In the genomic region with DNA sequence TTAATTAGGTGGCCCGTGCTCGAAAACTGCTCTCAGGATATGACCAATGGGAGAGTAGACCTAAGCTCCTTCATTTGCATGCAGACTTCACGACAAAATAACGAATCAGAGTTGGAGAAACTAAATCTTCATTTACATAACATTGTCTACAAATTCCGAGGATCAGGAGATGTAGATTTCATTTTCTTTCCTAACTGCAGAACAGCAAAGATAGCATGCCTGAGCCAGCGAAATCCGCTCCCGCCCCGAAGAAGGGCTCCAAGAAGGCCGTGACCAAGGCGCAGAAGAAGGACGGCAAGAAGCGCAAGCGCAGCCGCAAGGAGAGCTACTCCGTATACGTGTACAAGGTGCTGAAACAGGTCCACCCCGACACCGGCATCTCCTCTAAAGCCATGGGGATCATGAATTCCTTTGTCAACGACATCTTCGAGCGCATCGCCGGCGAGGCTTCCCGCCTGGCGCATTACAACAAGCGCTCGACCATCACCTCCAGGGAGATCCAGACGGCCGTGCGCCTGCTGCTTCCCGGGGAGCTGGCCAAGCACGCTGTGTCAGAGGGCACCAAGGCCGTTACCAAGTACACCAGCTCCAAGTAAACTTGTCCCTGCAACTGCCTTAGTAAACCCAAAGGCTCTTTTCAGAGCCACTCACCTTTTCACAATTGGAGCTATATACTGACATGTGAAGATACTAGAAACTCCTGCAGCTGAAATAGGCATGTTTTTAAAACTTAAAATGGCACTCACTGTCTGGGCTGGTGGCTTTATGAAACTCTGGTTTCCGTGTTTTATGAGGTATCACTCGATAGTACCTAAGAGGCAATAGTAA, we compare ENCODE assay signal across 8 cellular contexts.
A peak's percentile ranks its signal among the peaks of the same experiment; 100 is the strongest.
DNase-seq lines count a peak whose midpoint lies in the region; ATAC-seq, FAIRE-seq and TF ChIP-seq lines count a peak whose summit lies in the region.

No MANE protein-coding gene starts in this region.

- H3K36me3 ChIP-seq in BLaER1 treated with 17β-estradiol and CSF1 and Interleukin-3, amounts not matched to agents 10 nM and 100 nM, result no peaks in the 10 kb centered on the region
- H3K36me3 ChIP-seq in GM23338 (ENCODE audit: insufficient read depth), result no peaks in the 10 kb centered on the region
- no peaks in the 10 kb centered on the region for H3K36me3 ChIP-seq in GM12878 (ENCODE audit: control insufficient read depth in 2 of 2, insufficient read depth in 2 of 2, low read length in 1 of 2)
- no peaks in the 10 kb centered on the region for H3K36me3 ChIP-seq in right atrium auricular region

- DNase-seq in GM23338 (ENCODE audit: low spot score) (peak; percentile 92), GM12878 (ENCODE audit: low read depth, low spot score) (peak; percentile 84), right atrium auricular region (ENCODE audit: low spot score) (peak; percentile 82), posterior cingulate gyrus (peak; percentile 40 to 94 (median 65)), NCI-H345 (lab: John Stamatoyannopoulos, UW) (no peak)

- peak; percentile 54 for FAIRE-seq in GM12878 (lab: Jason Lieb, UNC)

- H3K27me3 ChIP-seq in BLaER1 treated with 17β-estradiol and CSF1 and Interleukin-3, amounts not matched to agents 10 nM and 100 nM, result peaks cover 41 to 55% (median 47%) of the 10 kb centered on the region in 11 experiments
- H3K27me3 ChIP-seq in GM23338 (ENCODE audit: insufficient read depth) (no peaks in the 10 kb centered on the region), GM12878 (replicated peaks in 1 of 2; ENCODE audit: control insufficient read depth in 2 of 2, insufficient read depth in 2 of 2, low read length in 1 of 2) (no peaks in the 10 kb centered on the region), right atrium auricular region (no peaks in the 10 kb centered on the region)

- peak overlapping the region in 6 of 11 experiments; percentile 18 to 53 (median 36); a peak in 7 of 22 replicates for H3K27ac ChIP-seq in BLaER1 treated with 17β-estradiol and CSF1 and Interleukin-3, amounts not matched to agents 10 nM and 100 nM
- H3K27ac ChIP-seq in GM23338 (ENCODE audit: low read depth) (peak overlapping the region; percentile 85), GM12878 (ENCODE audit: control insufficient read depth, insufficient read depth) (peak overlapping the region; percentile 78), right atrium auricular region (peak overlapping the region; percentile 81)

- no peak overlapping the region for H2AFZ ChIP-seq in GM23338
- H2AFZ ChIP-seq in GM12878 (ENCODE audit: control insufficient read depth, low read depth, low read length), result peak overlapping the region; percentile 79

- peak overlapping the region; percentile 57 to 82 (median 73) for H3K4me2 ChIP-seq in BLaER1 treated with 17β-estradiol and CSF1 and Interleukin-3, amounts not matched to agents 10 nM and 100 nM
- H3K4me2 ChIP-seq in GM23338 (peak overlapping the region; percentile 90), GM12878 (ENCODE audit: control insufficient read depth, insufficient read depth) (peak overlapping the region; percentile 92)

- H3K9me2 ChIP-seq in GM23338 (ENCODE audit: insufficient read depth), result no peaks in the 10 kb centered on the region

- H3K9ac ChIP-seq in BLaER1 treated with 17β-estradiol and CSF1 and Interleukin-3, amounts not matched to agents 10 nM and 100 nM, result peak overlapping the region in 10 of 11 experiments; percentile 6 to 57 (median 44); a peak in 16 of 22 replicates
- H3K9ac ChIP-seq in GM12878 (ENCODE audit: control insufficient read depth, insufficient read depth, low read length), result peak overlapping the region; percentile 65

- peaks cover 10% of the 10 kb centered on the region for H3F3A ChIP-seq in GM23338 (replicated peaks; ENCODE audit: low read depth)

- H3K4me3 Mint-ChIP-seq in GM23338, result peak overlapping the region; percentile 90

- H3K36me3 Mint-ChIP-seq in GM23338 (ENCODE audit: low read depth), result no peaks in the 10 kb centered on the region

- CTCF ChIA-PET in GM12878 (lab: Yijun Ruan, JAX), result interaction anchor here (0.7 to 2.2 kb wide), 9 partner anchors 8 to 118 kb away, joined by 3 to 14 read pairs (median 4); a partner anchor contains a TSS

- RAD21 ChIA-PET in GM12878 (lab: Charles Lee; ENCODE audit: unreplicated experiment), result interaction anchor here (0.6 to 3.4 kb wide), 8 partner anchors 10 to 385 kb away, joined by 3 to 23 read pairs (median 4); a partner anchor contains a TSS

- BruUV-seq in GM12878 (replicated peaks; lab: Mats Ljungman, UMichigan), result TSS peak; percentile 100

- peak; percentile 85 for TF ChIP-seq POLR2A in GM12878 (IDR thresholded peaks at IDR 0.05; ENCODE audit: low read depth, low read length)

- peaks cover 0 to 31% (median 0%) of the 10 kb centered on the region in 11 experiments; a peak in 3 of 22 replicates for H4K20me1 ChIP-seq in BLaER1 treated with 17β-estradiol and CSF1 and Interleukin-3, amounts not matched to agents 10 nM and 100 nM
- H4K20me1 ChIP-seq in GM23338 (replicated peaks; ENCODE audit: insufficient read depth) (no peaks in the 10 kb centered on the region), GM12878 (ENCODE audit: control insufficient read depth, insufficient read depth) (no peaks in the 10 kb centered on the region)

- H3K4me1 ChIP-seq in BLaER1 treated with 17β-estradiol and CSF1 and Interleukin-3, amounts not matched to agents 10 nM and 100 nM, result peaks cover 7 to 19% (median 16%) of the 10 kb centered on the region in 10 experiments; a peak in 16 of 20 replicates
- H3K4me1 ChIP-seq in GM23338 (ENCODE audit: insufficient read depth) (peaks cover 24% of the 10 kb centered on the region), GM12878 (ENCODE audit: control insufficient read depth, insufficient read depth, low read length) (peaks cover 23% of the 10 kb centered on the region), right atrium auricular region (peaks cover 0 to 16% of the 10 kb centered on the region in 2 donors)

- in situ Hi-C loops in GM12878 (cut with MboI), result no loop called here

- peaks cover 6% of the 10 kb centered on the region; the same call in 2 of the 3 replicates for H3K9me3 Mint-ChIP-seq in GM23338

- intact Hi-C loops in GM12878 (cut with micrococcal nuclease; ENCODE audit: unreplicated experiment) (no loop called here), posterior cingulate gyrus (cut with DNase I) (no loop called here)

- SMC1A ChIA-PET in GM12878 (lab: Charles Lee; ENCODE audit: uncharacterized antibody, unreplicated experiment), result interaction anchor here (0.7 to 3.0 kb wide), 18 partner anchors 10 to 149 kb away, joined by 3 to 13 read pairs (median 4); a partner anchor contains a TSS

- peak overlapping the region; percentile 44 to 67 (median 54) for H3K4me3 ChIP-seq in BLaER1 treated with 17β-estradiol and CSF1 and Interleukin-3, amounts not matched to agents 10 nM and 100 nM
- H3K4me3 ChIP-seq in GM23338 (peak overlapping the region; percentile 70), GM12878 (peak overlapping the region; percentile 59), right atrium auricular region (peak overlapping the region; percentile 42 to 59)

- H3K4me1 Mint-ChIP-seq in GM23338, result peaks cover 44% of the 10 kb centered on the region

- TF ChIP-seq CTCF in GM23338 (conservative IDR thresholded peaks at IDR 0.05; ENCODE audit: low read depth in 2 of 2) (no peak), GM12878 (IDR thresholded peaks at IDR 0.05 in 2 of 3, conservative IDR thresholded peaks at IDR 0.05 in 1 of 3; ENCODE audit: control insufficient read depth in 2 of 3, extremely low read depth in 1 of 3, insufficient read depth in 1 of 3, low read depth in 3 of 3, low read length in 3 of 3) (no peak), right atrium auricular region (IDR thresholded peaks at IDR 0.05) (no peak)

- POLR2A ChIA-PET in GM12878 (lab: Charles Lee), result interaction anchor here (1.0 to 9.2 kb wide), 13 partner anchors 11 to 153 kb away, joined by 3 to 109 read pairs (median 5); a partner anchor contains a TSS

- ATAC-seq in GM23338, result peak; percentile 64
- ATAC-seq in SK-N-SH treated with all-trans-retinoic acid at 6 μM for 48 hours, result peak; percentile 90
- peak; percentile 71 for ATAC-seq in GM12878
- ATAC-seq in GM19351 (IDR thresholded peaks at IDR 0.05; ENCODE audit: unreplicated experiment), result no peak

- H3K9me3 ChIP-seq in BLaER1 treated with 17β-estradiol and CSF1 and Interleukin-3, amounts not matched to agents 10 nM and 100 nM (replicated peaks in 1 of 11), result peaks cover 7 to 34% (median 20%) of the 10 kb centered on the region in 11 experiments; a peak in 19 of 22 replicates
- H3K9me3 ChIP-seq in GM12878 (replicated peaks; ENCODE audit: control insufficient read depth, insufficient read depth, low read length), result no peaks in the 10 kb centered on the region; the same call in 1 of the 3 replicates
- no peaks in the 10 kb centered on the region for H3K9me3 ChIP-seq in right atrium auricular region

- TF ChIP-seq EP300 in GM12878 (IDR thresholded peaks at IDR 0.05; ENCODE audit: borderline replicate concordance in 1 of 2, control insufficient read depth in 1 of 2, low read depth in 2 of 2, low read length in 2 of 2), result no peak

- H3K79me2 ChIP-seq in GM23338 (replicated peaks; ENCODE audit: insufficient read depth) (no peaks in the 10 kb centered on the region), GM12878 (ENCODE audit: control insufficient read depth, insufficient read depth, low read length) (no peaks in the 10 kb centered on the region; the same call in 1 of the 2 replicates)

- WGBS in GM12878 (ENCODE audit: insufficient coverage, insufficient replicate concordance, low lambda C conversion rate, missing lambda C conversion rate), result 9% methylated on average over 37 of the region's 37 CpGs

- TF ChIP-seq RAD21 in GM12878 (IDR thresholded peaks at IDR 0.05; ENCODE audit: insufficient read depth, low read depth, low read length), result no peak

- peak overlapping the region; percentile 100 for H3K27ac Mint-ChIP-seq in GM23338

- H3K27me3 Mint-ChIP-seq in GM23338 (ENCODE audit: insufficient read depth, low read depth, poor library complexity), result peaks cover 23% of the 10 kb centered on the region

TF ChIP-seq in GM23338, 12 proteins besides CTCF, POLR2A, EP300 and RAD21:
- TF ChIP-seq NANOG (IDR thresholded peaks at IDR 0.05; ENCODE audit: borderline replicate concordance), result no peak
- peak; percentile 92 for TF ChIP-seq POLR2AphosphoS5 (IDR thresholded peaks at IDR 0.05; ENCODE audit: low read depth)

TF ChIP-seq in SK-N-SH treated with all-trans-retinoic acid at 6 μM for 48 hours, 23 proteins besides CTCF, POLR2A, EP300 and RAD21:
- TF ChIP-seq ARNTL (CRISPR knock-in tag; IDR thresholded peaks at IDR 0.05; ENCODE audit: borderline replicate concordance, low read depth) (no peak), ZNF565 (CRISPR knock-in tag; conservative IDR thresholded peaks at IDR 0.05; ENCODE audit: low read depth) (no peak)

TF ChIP-seq in GM12878, 131 proteins besides CTCF, POLR2A, EP300 and RAD21 (continues in another document):
- TF ChIP-seq POLR2AphosphoS5 (IDR thresholded peaks at IDR 0.05; ENCODE audit: low read length) (peak; percentile 76), JUND (IDR thresholded peaks at IDR 0.05; ENCODE audit: low read depth, low read length) (no peak), NBN (IDR thresholded peaks at IDR 0.05) (0 out of 2 replicates have a peak, but pooled peaks have one; percentile 14), TCF3 (IDR thresholded peaks at IDR 0.05; ENCODE audit: borderline replicate concordance, insufficient read depth, low read depth, low read length) (peak; percentile 55; the same call in 1 of the 2 replicates), SMAD5 (IDR thresholded peaks at IDR 0.05; ENCODE audit: low read depth) (peak; percentile 36; the same call in 1 of the 2 replicates)
